ENCODE assay signal across 9 cellular contexts in genomic region chr10:3452234-3452633, GRCh38.
DNase-seq lines count a peak whose midpoint lies in the region; ATAC-seq and TF ChIP-seq lines count a peak whose summit lies in the region.
"Had no signal": no experiment of that assay in that cellular context is flagged by ENCODE, and none has a peak within 500 bp of the region (broad histone marks: within the 10 kb centered on the region; RNA-seq: fewer than 3 reads in every experiment).

No MANE protein-coding gene starts in this region.

- WGBS in mesenchymal stem cell, result 1% methylated on average over 3 of the region's 3 CpGs

- no peak overlapping the region for H3K23ac ChIP-seq in mesenchymal stem cell (ENCODE audit: low read length in 2 of 2)

- H3K9me3 Mint-ChIP-seq in activated naive CD4-positive, alpha-beta T cell treated with anti-CD3 and anti-CD28 coated beads, Interleukin-2, amount 10 ng/mL, durations not matched to agents 7 days and 5 days, result peaks cover 6% of the 10 kb centered on the region
- H3K9me3 Mint-ChIP-seq in activated naive CD4-positive, alpha-beta T cell treated with anti-CD3 and anti-CD28 coated beads for 36 hours, result no peaks in the 10 kb centered on the region

- no peak overlapping the region for H4K91ac ChIP-seq in mesenchymal stem cell (ENCODE audit: low read length)

- H3K14ac ChIP-seq in mesenchymal stem cell (ENCODE audit: low read length in 2 of 2), result no peak overlapping the region

- no peak overlapping the region for H3K18ac ChIP-seq in mesenchymal stem cell (ENCODE audit: low read depth in 1 of 2, low read length in 2 of 2)

- H3K9ac ChIP-seq in mesenchymal stem cell (ENCODE audit: low read length), result peak overlapping the region; percentile 93

- no peak overlapping the region for H2AFZ ChIP-seq in mesenchymal stem cell (ENCODE audit: low read depth, low read length)

- intact Hi-C loops in activated naive CD4-positive, alpha-beta T cell treated with anti-CD3 and anti-CD28 coated beads for 36 hours (cut with micrococcal nuclease), result loop anchor here (1.0 to 5.0 kb wide), 2 partner anchors 325 to 1205 kb away; no protein-coding TSS in a partner anchor

- H3K4me3 ChIP-seq in epithelial cell of esophagus (ENCODE audit: low read length) (no peak overlapping the region), mesenchymal stem cell (ENCODE audit: insufficient read depth in 1 of 2, low read depth in 1 of 2, low read length in 2 of 2) (peak overlapping the region in 1 of 2 experiments; percentile 62)

- peak; percentile 27 for TF ChIP-seq CTCF in epithelial cell of esophagus (IDR thresholded peaks at IDR 0.05; ENCODE audit: insufficient read depth, low read depth, low read length, missing control alignments)

- CTCF ChIA-PET in activated naive CD4-positive, alpha-beta T cell treated with anti-CD3 and anti-CD28 coated beads, Interleukin-2, amount 10 ng/mL, durations not matched to agents 7 days and 5 days (lab: Charles Lee), result no interaction called here
- CTCF ChIA-PET in activated naive CD4-positive, alpha-beta T cell treated with anti-CD3 and anti-CD28 coated beads for 36 hours (lab: Charles Lee), result interaction anchor here (0.7 kb wide), 1 partner anchor 746 kb away, joined by 3 read pairs; no protein-coding TSS in a partner anchor

- no peak overlapping the region for H2AK5ac ChIP-seq in mesenchymal stem cell (ENCODE audit: low read length, severe bottlenecking)

- H3K36me3 Mint-ChIP-seq in activated naive CD4-positive, alpha-beta T cell treated with anti-CD3 and anti-CD28 coated beads, Interleukin-2, amount 10 ng/mL, durations not matched to agents 7 days and 5 days, result peaks cover 2% of the 10 kb centered on the region
- H3K36me3 Mint-ChIP-seq in activated naive CD4-positive, alpha-beta T cell treated with anti-CD3 and anti-CD28 coated beads for 36 hours (ENCODE audit: low read depth), result no peaks in the 10 kb centered on the region

- H3K4me1 Mint-ChIP-seq in activated naive CD4-positive, alpha-beta T cell treated with anti-CD3 and anti-CD28 coated beads, Interleukin-2, amount 10 ng/mL, durations not matched to agents 7 days and 5 days, result peaks cover 54% of the 10 kb centered on the region
- peaks cover 39% of the 10 kb centered on the region for H3K4me1 Mint-ChIP-seq in activated naive CD4-positive, alpha-beta T cell treated with anti-CD3 and anti-CD28 coated beads for 36 hours (ENCODE audit: low read depth)

- no peak overlapping the region for H3K4ac ChIP-seq in mesenchymal stem cell (ENCODE audit: low read depth in 1 of 2, low read length in 2 of 2)

- H2BK5ac ChIP-seq in mesenchymal stem cell (ENCODE audit: low read depth, low read length, poor library complexity, severe bottlenecking), result no peak overlapping the region

- peaks cover 25% of the 10 kb centered on the region for H3K4me1 ChIP-seq in mesenchymal stem cell (ENCODE audit: control insufficient read depth, insufficient read depth, low read depth, low read length)

- no peak overlapping the region for H2BK120ac ChIP-seq in mesenchymal stem cell (ENCODE audit: low read depth, low read length)

- no peak overlapping the region for H3K4me2 ChIP-seq in mesenchymal stem cell (ENCODE audit: low read length, poor library complexity, severe bottlenecking)

- H3K36me3 ChIP-seq in mesenchymal stem cell (ENCODE audit: control insufficient read depth in 1 of 2, insufficient read depth in 2 of 2, low read depth in 1 of 2, low read length in 2 of 2), result no peaks in the 10 kb centered on the region

- ATAC-seq in HG03196 (IDR thresholded peaks at IDR 0.05; ENCODE audit: unreplicated experiment), result no peak

- no peak overlapping the region for H2BK15ac ChIP-seq in mesenchymal stem cell (ENCODE audit: low read depth, poor library complexity, severe bottlenecking)

- no peak overlapping the region for H4K8ac ChIP-seq in mesenchymal stem cell (ENCODE audit: low read length)

- peaks cover 9% of the 10 kb centered on the region for H3K27me3 Mint-ChIP-seq in activated naive CD4-positive, alpha-beta T cell treated with anti-CD3 and anti-CD28 coated beads, Interleukin-2, amount 10 ng/mL, durations not matched to agents 7 days and 5 days
- no peaks in the 10 kb centered on the region for H3K27me3 Mint-ChIP-seq in activated naive CD4-positive, alpha-beta T cell treated with anti-CD3 and anti-CD28 coated beads for 36 hours (ENCODE audit: low read depth)

- no peaks in the 10 kb centered on the region for H3K79me1 ChIP-seq in mesenchymal stem cell (replicated peaks; ENCODE audit: low read length, poor library complexity, severe bottlenecking)

- no peak for DNase-seq in activated naive CD4-positive, alpha-beta T cell treated with anti-CD3 and anti-CD28 coated beads, Interleukin-2, amount 10 ng/mL, durations not matched to agents 7 days and 5 days
- DNase-seq in activated naive CD4-positive, alpha-beta T cell treated with anti-CD3 and anti-CD28 coated beads for 36 hours, result no peak
- DNase-seq in epithelial cell of esophagus (ENCODE audit: low read depth) (peak; percentile 32), mesenchymal stem cell (peak; percentile 97), CD1c-positive myeloid dendritic cell (ENCODE audit: extremely low spot score) (no peak), GM19238 (ENCODE audit: insufficient read length, low spot score) (no peak), NK-92 (lab: John Stamatoyannopoulos, UW; ENCODE audit: unreplicated experiment) (no peak)
- DNase-seq: AML-193 had no signal

- no peaks in the 10 kb centered on the region for H3K9me3 ChIP-seq in mesenchymal stem cell (ENCODE audit: control insufficient read depth, low read length)

- no peak overlapping the region for H3K4me3 Mint-ChIP-seq in activated naive CD4-positive, alpha-beta T cell treated with anti-CD3 and anti-CD28 coated beads, Interleukin-2, amount 10 ng/mL, durations not matched to agents 7 days and 5 days
- H3K4me3 Mint-ChIP-seq in activated naive CD4-positive, alpha-beta T cell treated with anti-CD3 and anti-CD28 coated beads for 36 hours, result no peak overlapping the region

- H3K27me3 ChIP-seq in mesenchymal stem cell (ENCODE audit: control insufficient read depth in 1 of 2, insufficient read depth in 1 of 2, low read length in 2 of 2), result no peaks in the 10 kb centered on the region

- no peak overlapping the region for H2BK12ac ChIP-seq in mesenchymal stem cell (ENCODE audit: low read length in 2 of 2)

- H3K27ac ChIP-seq in mesenchymal stem cell (ENCODE audit: low read length, poor library complexity, severe bottlenecking), result peak overlapping the region; percentile 94

- H3K27ac Mint-ChIP-seq in activated naive CD4-positive, alpha-beta T cell treated with anti-CD3 and anti-CD28 coated beads, Interleukin-2, amount 10 ng/mL, durations not matched to agents 7 days and 5 days, result peak overlapping the region; percentile 52
- H3K27ac Mint-ChIP-seq in activated naive CD4-positive, alpha-beta T cell treated with anti-CD3 and anti-CD28 coated beads for 36 hours, result no peak overlapping the region

Comparison
In these comparisons a context has a peak if more than half of its experiments do, and no peak if none do; other contexts are left out.
1. DNase-seq: peak in epithelial cell of esophagus (single experiment) and mesenchymal stem cell (single experiment); none in activated naive CD4-positive, alpha-beta T cell treated with anti-CD3 and anti-CD28 coated beads, Interleukin-2, amount 10 ng/mL, durations not matched to agents 7 days and 5 days (single experiment), activated naive CD4-positive, alpha-beta T cell treated with anti-CD3 and anti-CD28 coated beads for 36 hours (single experiment), CD1c-positive myeloid dendritic cell (single experiment), GM19238 (single experiment) and NK-92 (single experiment).